In the genomic region with DNA sequence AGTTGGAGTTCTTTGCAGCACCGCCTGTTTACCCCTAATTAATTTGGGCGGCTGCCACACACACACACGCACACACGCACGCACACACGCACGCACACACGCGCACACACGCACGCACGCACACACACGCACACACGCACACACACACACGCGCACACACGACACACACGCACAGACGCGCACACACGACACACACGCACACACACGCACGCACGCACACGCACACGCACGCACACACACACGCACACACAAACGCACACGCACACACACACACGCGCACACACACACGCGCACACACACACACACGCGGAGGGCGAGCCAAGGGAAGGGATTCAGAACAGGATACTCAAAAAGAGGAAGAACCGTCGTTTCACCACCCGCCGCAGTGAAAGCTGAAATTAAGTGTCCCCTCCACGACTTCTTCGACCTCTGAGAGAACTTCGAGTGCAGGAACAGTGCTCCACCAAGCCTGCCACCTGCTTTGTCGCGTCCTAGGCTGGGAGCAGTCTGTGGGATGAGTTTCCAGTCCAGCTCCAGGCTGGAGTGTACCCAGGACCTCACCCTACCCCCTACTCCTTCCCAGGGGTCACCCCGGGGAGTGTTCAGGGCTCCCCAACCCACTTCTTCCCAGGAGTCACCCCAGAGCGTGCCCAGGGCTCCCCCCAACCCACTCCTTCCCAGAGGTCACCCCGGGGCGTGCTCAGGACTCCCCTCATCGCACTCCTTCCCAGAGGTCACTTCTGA, we compare ENCODE assay signal across 1 cellular context.
TF ChIP-seq lines count a peak whose summit lies in the region.

No MANE protein-coding gene starts in this region.

TF ChIP-seq in K562, 482 proteins besides CTCF, POLR2A, EP300 and RAD21 (continues in another document):
- peak; percentile 91; the same call in 1 of the 2 replicates for TF ChIP-seq ZNF584 (CRISPR knock-in tag; IDR thresholded peaks at IDR 0.05; ENCODE audit: low read depth)
- TF ChIP-seq CXXC5 (CRISPR knock-in tag; IDR thresholded peaks at IDR 0.05), result peak; percentile 49
- no peak for TF ChIP-seq HNRNPK (IDR thresholded peaks at IDR 0.05; ENCODE audit: low read depth, low read length, poor library complexity, severe bottlenecking)
- no peak for TF ChIP-seq FOXP4 (CRISPR knock-in tag; IDR thresholded peaks at IDR 0.05; ENCODE audit: borderline replicate concordance)
- TF ChIP-seq GATAD2B (IDR thresholded peaks at IDR 0.05; ENCODE audit: borderline replicate concordance), result no peak
- TF ChIP-seq SP2 (IDR thresholded peaks at IDR 0.05; ENCODE audit: extremely low read depth, low read depth, low read length, poor library complexity, severe bottlenecking), result no peak
- no peak for TF ChIP-seq CBX3 (IDR thresholded peaks at IDR 0.05; ENCODE audit: borderline replicate concordance in 1 of 2, low read length in 2 of 2)
- TF ChIP-seq YY1 (IDR thresholded peaks at IDR 0.05; ENCODE audit: borderline replicate concordance in 1 of 3, control insufficient read depth in 1 of 3, extremely low read depth in 1 of 3, insufficient read depth in 3 of 3, insufficient read length in 1 of 3, insufficient replicate concordance in 2 of 3, low read depth in 1 of 3, low read length in 2 of 3), result no peak
- no peak for TF ChIP-seq NEUROD1 (IDR thresholded peaks at IDR 0.05; ENCODE audit: borderline replicate concordance, low read depth, low read length, partially characterized antibody)
- TF ChIP-seq ZNF165 (CRISPR knock-in tag; IDR thresholded peaks at IDR 0.05; ENCODE audit: borderline replicate concordance), result no peak
- no peak for TF ChIP-seq HDAC2 (IDR thresholded peaks at IDR 0.05)
- no peak; the same call in 1 of the 2 replicates for TF ChIP-seq STAG1 (CRISPR knock-in tag; IDR thresholded peaks at IDR 0.05; ENCODE audit: borderline replicate concordance)
- TF ChIP-seq, protein P1, sequence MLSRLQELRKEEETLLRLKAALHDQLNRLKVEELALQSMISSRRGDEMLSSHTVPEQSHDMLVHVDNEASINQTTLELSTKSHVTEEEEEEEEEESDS (CRISPR knock-in tag; IDR thresholded peaks at IDR 0.05), result no peak
- TF ChIP-seq ZZZ3 (IDR thresholded peaks at IDR 0.05), result no peak
- no peak for TF ChIP-seq TEAD2 (tag; IDR thresholded peaks at IDR 0.05)
- TF ChIP-seq ZNF41 (CRISPR knock-in tag; conservative IDR thresholded peaks at IDR 0.05), result no peak
- TF ChIP-seq GATAD2A (IDR thresholded peaks at IDR 0.05), result 0 out of 2 replicates have a peak, but pooled peaks have one; percentile 41
- no peak for TF ChIP-seq RBM15 (IDR thresholded peaks at IDR 0.05; ENCODE audit: insufficient read depth, low read length)
- TF ChIP-seq CAMTA2 (CRISPR knock-in tag; conservative IDR thresholded peaks at IDR 0.05), result no peak
- no peak for TF ChIP-seq MTF1 (CRISPR knock-in tag; IDR thresholded peaks at IDR 0.05; ENCODE audit: borderline replicate concordance)
- TF ChIP-seq MCM3 (IDR thresholded peaks at IDR 0.05), result no peak; the same call in 1 of the 2 replicates
- no peak for TF ChIP-seq BRF2 (IDR thresholded peaks at IDR 0.05; ENCODE audit: borderline replicate concordance, insufficient read depth, insufficient read length)
- TF ChIP-seq TSC22D4 (tag; IDR thresholded peaks at IDR 0.05), result no peak
- no peak for TF ChIP-seq RREB1 (CRISPR knock-in tag; IDR thresholded peaks at IDR 0.05)
- no peak for TF ChIP-seq MCM2 (IDR thresholded peaks at IDR 0.05; ENCODE audit: low read depth)
- TF ChIP-seq, protein P2, sequence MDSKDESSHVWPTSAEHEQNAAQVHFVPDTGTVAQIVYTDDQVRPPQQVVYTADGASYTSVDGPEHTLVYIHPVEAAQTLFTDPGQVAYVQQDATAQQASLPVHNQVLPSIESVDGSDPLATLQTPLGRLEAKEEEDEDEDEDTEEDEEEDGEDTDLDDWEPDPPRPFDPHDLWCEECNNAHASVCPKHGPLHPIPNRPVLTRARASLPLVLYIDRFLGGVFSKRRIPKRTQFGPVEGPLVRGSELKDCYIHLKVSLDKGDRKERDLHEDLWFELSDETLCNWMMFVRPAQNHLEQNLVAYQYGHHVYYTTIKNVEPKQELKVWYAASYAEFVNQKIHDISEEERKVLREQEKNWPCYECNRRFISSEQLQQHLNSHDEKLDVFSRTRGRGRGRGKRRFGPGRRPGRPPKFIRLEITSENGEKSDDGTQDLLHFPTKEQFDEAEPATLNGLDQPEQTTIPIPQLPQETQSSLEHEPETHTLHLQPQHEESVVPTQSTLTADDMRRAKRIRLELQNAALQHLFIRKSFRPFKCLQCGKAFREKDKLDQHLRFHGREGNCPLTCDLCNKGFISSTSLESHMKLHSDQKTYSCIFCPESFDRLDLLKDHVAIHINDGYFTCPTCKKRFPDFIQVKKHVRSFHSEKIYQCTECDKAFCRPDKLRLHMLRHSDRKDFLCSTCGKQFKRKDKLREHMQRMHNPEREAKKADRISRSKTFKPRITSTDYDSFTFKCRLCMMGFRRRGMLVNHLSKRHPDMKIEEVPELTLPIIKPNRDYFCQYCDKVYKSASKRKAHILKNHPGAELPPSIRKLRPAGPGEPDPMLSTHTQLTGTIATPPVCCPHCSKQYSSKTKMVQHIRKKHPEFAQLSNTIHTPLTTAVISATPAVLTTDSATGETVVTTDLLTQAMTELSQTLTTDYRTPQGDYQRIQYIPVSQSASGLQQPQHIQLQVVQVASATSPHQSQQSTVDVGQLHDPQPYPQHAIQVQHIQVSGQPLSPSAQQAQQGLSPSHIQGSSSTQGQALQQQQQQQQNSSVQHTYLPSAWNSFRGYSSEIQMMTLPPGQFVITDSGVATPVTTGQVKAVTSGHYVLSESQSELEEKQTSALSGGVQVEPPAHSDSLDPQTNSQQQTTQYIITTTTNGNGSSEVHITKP (IDR thresholded peaks at IDR 0.05; ENCODE audit: partially characterized antibody), result no peak
- TF ChIP-seq KDM4B (IDR thresholded peaks at IDR 0.05; ENCODE audit: borderline replicate concordance in 2 of 2, low read depth in 1 of 2), result peak in 1 of 2 experiments; percentile 96; a peak in 2 of 4 replicates
- TF ChIP-seq NONO (IDR thresholded peaks at IDR 0.05; ENCODE audit: low read depth in 2 of 2, low read length in 1 of 2), result no peak
- TF ChIP-seq, protein P3, sequence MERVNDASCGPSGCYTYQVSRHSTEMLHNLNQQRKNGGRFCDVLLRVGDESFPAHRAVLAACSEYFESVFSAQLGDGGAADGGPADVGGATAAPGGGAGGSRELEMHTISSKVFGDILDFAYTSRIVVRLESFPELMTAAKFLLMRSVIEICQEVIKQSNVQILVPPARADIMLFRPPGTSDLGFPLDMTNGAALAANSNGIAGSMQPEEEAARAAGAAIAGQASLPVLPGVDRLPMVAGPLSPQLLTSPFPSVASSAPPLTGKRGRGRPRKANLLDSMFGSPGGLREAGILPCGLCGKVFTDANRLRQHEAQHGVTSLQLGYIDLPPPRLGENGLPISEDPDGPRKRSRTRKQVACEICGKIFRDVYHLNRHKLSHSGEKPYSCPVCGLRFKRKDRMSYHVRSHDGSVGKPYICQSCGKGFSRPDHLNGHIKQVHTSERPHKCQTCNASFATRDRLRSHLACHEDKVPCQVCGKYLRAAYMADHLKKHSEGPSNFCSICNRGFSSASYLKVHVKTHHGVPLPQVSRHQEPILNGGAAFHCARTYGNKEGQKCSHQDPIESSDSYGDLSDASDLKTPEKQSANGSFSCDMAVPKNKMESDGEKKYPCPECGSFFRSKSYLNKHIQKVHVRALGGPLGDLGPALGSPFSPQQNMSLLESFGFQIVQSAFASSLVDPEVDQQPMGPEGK (CRISPR knock-in tag; IDR thresholded peaks at IDR 0.05; ENCODE audit: borderline replicate concordance), result no peak
- no peak for TF ChIP-seq HINFP (tag; conservative IDR thresholded peaks at IDR 0.05; ENCODE audit: low read depth)
- no peak for TF ChIP-seq KAT2B (IDR thresholded peaks at IDR 0.05; ENCODE audit: low read depth, low read length)
- no peak for TF ChIP-seq NFIX (CRISPR knock-in tag; IDR thresholded peaks at IDR 0.05; ENCODE audit: low read depth)
- TF ChIP-seq KDM2B (CRISPR knock-in tag; IDR thresholded peaks at IDR 0.05), result no peak
- TF ChIP-seq HMGXB4 (CRISPR knock-in tag; IDR thresholded peaks at IDR 0.05), result no peak; the same call in 1 of the 2 replicates
- no peak for TF ChIP-seq ERF (CRISPR knock-in tag; IDR thresholded peaks at IDR 0.05)
- no peak for TF ChIP-seq CBX5 (IDR thresholded peaks at IDR 0.05; ENCODE audit: borderline replicate concordance, low read depth)
- TF ChIP-seq KLF13 (tag; IDR thresholded peaks at IDR 0.05; ENCODE audit: borderline replicate concordance, low read depth), result no peak
- TF ChIP-seq ARID2 (IDR thresholded peaks at IDR 0.05), result no peak
- TF ChIP-seq MAZ (CRISPR knock-in tag; conservative IDR thresholded peaks at IDR 0.05 in 1 of 2, IDR thresholded peaks at IDR 0.05 in 1 of 2), result 0 out of 4 replicates have a peak, but pooled peaks of 1 of the 2 experiments have one; percentile 10
- no peak for TF ChIP-seq SMAD4 (CRISPR knock-in tag; conservative IDR thresholded peaks at IDR 0.05)
- TF ChIP-seq HMG20B (CRISPR knock-in tag; IDR thresholded peaks at IDR 0.05), result no peak
- TF ChIP-seq SNIP1 (IDR thresholded peaks at IDR 0.05; ENCODE audit: low read depth), result no peak
